ENCODE assay signal across 9 cellular contexts in genomic region chr6:56764081-56764566, GRCh38.
DNase-seq lines count a peak whose midpoint lies in the region; ATAC-seq and TF ChIP-seq lines count a peak whose summit lies in the region.
"Had no signal": no experiment of that assay in that cellular context is flagged by ENCODE, and none has a peak within 500 bp of the region (broad histone marks: within the 10 kb centered on the region; RNA-seq: fewer than 3 reads in every experiment).

No MANE protein-coding gene starts in this region.

- peak overlapping the region; percentile 33 for H3K27ac ChIP-seq in temporal lobe (ENCODE audit: low read depth, low read length)
- H3K27ac ChIP-seq: SJSA1 had no signal

- ATAC-seq in GM19397 (IDR thresholded peaks at IDR 0.05; ENCODE audit: unreplicated experiment) (peak; percentile 45), HG03354 (IDR thresholded peaks at IDR 0.05; ENCODE audit: poor library complexity, severe bottlenecking, unreplicated experiment) (peak; percentile 56), SK-N-SH treated with all-trans-retinoic acid at 6 μM for 48 hours (peak; percentile 56), GM19328 (IDR thresholded peaks at IDR 0.05; ENCODE audit: unreplicated experiment) (no peak)

- peak; percentile 85 for DNase-seq in DMS53 (lab: John Stamatoyannopoulos, UW)
- peak; percentile 47 for DNase-seq in glomerular visceral epithelial cell (ENCODE audit: extremely low spot score)
- DNase-seq in HPDE6-E6E7 (ENCODE audit: extremely low spot score) = no peak

TF ChIP-seq in SK-N-SH treated with all-trans-retinoic acid at 6 μM for 48 hours, 23 proteins besides CTCF, POLR2A, EP300 and RAD21:
- TF ChIP-seq TCF4 (CRISPR knock-in tag; IDR thresholded peaks at IDR 0.05; ENCODE audit: borderline replicate concordance) (no peak), ZNF565 (CRISPR knock-in tag; conservative IDR thresholded peaks at IDR 0.05; ENCODE audit: low read depth) (no peak), TOX (CRISPR knock-in tag; IDR thresholded peaks at IDR 0.05; ENCODE audit: borderline replicate concordance) (no peak), PPARA (CRISPR knock-in tag; IDR thresholded peaks at IDR 0.05; ENCODE audit: borderline replicate concordance) (no peak), ZC3H10 (CRISPR knock-in tag; IDR thresholded peaks at IDR 0.05) (no peak), ZNF8 (CRISPR knock-in tag; IDR thresholded peaks at IDR 0.05) (no peak), ZNF70 (CRISPR knock-in tag; IDR thresholded peaks at IDR 0.05) (no peak), ZFP3 (CRISPR knock-in tag; IDR thresholded peaks at IDR 0.05) (no peak), POU6F1 (CRISPR knock-in tag; IDR thresholded peaks at IDR 0.05; ENCODE audit: borderline replicate concordance, low read depth) (no peak), PATZ1 (CRISPR knock-in tag; IDR thresholded peaks at IDR 0.05; ENCODE audit: borderline replicate concordance) (no peak), ISL1 (CRISPR knock-in tag; IDR thresholded peaks at IDR 0.05) (no peak), SNAI2 (CRISPR knock-in tag; IDR thresholded peaks at IDR 0.05) (no peak), CREB5 (CRISPR knock-in tag; IDR thresholded peaks at IDR 0.05; ENCODE audit: low read depth) (no peak), ARNTL (CRISPR knock-in tag; IDR thresholded peaks at IDR 0.05; ENCODE audit: borderline replicate concordance, low read depth) (no peak), BACH2 (CRISPR knock-in tag; IDR thresholded peaks at IDR 0.05; ENCODE audit: borderline replicate concordance) (no peak), CSRNP3 (CRISPR knock-in tag; IDR thresholded peaks at IDR 0.05) (no peak), ZFP30 (CRISPR knock-in tag; IDR thresholded peaks at IDR 0.05) (no peak), TSHZ2 (CRISPR knock-in tag; IDR thresholded peaks at IDR 0.05) (no peak), ESRRG (CRISPR knock-in tag; IDR thresholded peaks at IDR 0.05) (no peak)
